Comparison of ENCODE assay signal across 24 cellular contexts in the genomic region with DNA sequence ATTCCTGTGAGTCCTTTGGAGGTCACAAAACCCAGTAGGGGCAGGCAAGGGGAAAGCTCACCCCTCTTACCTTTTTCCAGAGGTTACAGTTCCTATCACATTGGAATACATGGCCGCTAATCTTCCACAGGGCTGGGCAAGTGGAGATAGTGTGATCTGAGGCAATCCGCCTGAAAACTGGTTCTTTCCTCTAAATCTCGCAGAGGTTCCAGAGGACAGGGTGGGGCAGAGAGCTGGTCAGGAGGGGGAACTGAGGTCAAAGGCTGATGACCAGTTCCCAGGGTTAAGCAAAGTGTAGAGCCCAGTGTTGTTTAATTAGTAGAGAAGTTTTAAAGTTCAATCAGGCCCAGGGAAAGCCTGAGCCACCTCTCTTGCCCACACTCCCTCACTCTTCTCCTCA. TPM values are rescaled to one million over a fixed set of nuclear protein-coding genes. Genes with fewer than 3 reads are reported as not detected.
"Had no signal": no experiment of that assay in that cellular context is flagged by ENCODE, and none has a peak within 500 bp of the region (broad histone marks: within the 10 kb centered on the region; RNA-seq: fewer than 3 reads in every experiment).

Gene SERPINC1 (minus strand): TSS at position 179 of the 400 bp plus-strand sequence. CDS start 68 bp downstream, at position 111.

- H3K4me3 ChIP-seq: coronary artery, psoas muscle, sigmoid colon, skin epidermis, suprapubic skin, thyroid gland had no signal

- H3K27me3 Mint-ChIP-seq: naive B cell, type B pancreatic cell had no signal

- H3K36me3 ChIP-seq: sigmoid colon, suprapubic skin, thyroid gland had no signal

- H3K9me3 ChIP-seq: psoas muscle, sigmoid colon, suprapubic skin, thyroid gland had no signal

- H3K27ac ChIP-seq: coronary artery, foreskin keratinocyte, psoas muscle, sigmoid colon, skin epidermis, suprapubic skin, thyroid gland had no signal

- ATAC-seq: foreskin keratinocyte; left cardiac atrium; left ventricle myocardium superior; psoas muscle; stimulated activated naive CD8-positive, alpha-beta T cell treated with anti-CD3 and anti-CD28 coated beads, Interleukin-15, Interleukin-2, amounts not matched to agents 100 U/mL and 50 U/mL, for 24 hours had no signal

- DNase-seq: effector CD4-positive, alpha-beta T cell; endodermal cell; erythroblast; foreskin keratinocyte; kidney; left cardiac atrium; left ventricle myocardium superior; mesendoderm; naive B cell; psoas muscle; retina; sigmoid colon; stimulated activated CD4-positive, alpha-beta T cell treated with anti-CD3 and anti-CD28 coated beads, Interleukin-2, amount 100 ng/mL, for 24 hours; stimulated activated naive CD8-positive, alpha-beta T cell treated with anti-CD3 and anti-CD28 coated beads, Interleukin-15, Interleukin-2, amounts not matched to agents 100 U/mL and 50 U/mL, for 24 hours; thyroid gland had no signal

- H3K27me3 ChIP-seq: foreskin keratinocyte, sigmoid colon, suprapubic skin, thyroid gland had no signal

- H3K27ac Mint-ChIP-seq: endodermal cell, nephron, type B pancreatic cell had no signal

- FAIRE-seq: endothelial cell of umbilical vein, kidney, urothelium cell line had no signal

- H3K9me3 Mint-ChIP-seq: endodermal cell, naive B cell, nephron, type B pancreatic cell had no signal

- H3K4me1 ChIP-seq: foreskin keratinocyte, psoas muscle, sigmoid colon, suprapubic skin had no signal

- H3K4me1 Mint-ChIP-seq: endodermal cell, nephron had no signal

- H3K36me3 Mint-ChIP-seq: naive B cell, type B pancreatic cell had no signal

- H3K4me3 Mint-ChIP-seq: endodermal cell, nephron, type B pancreatic cell had no signal

RNA-seq across cellular contexts. Expression of gene SERPINC1, which starts in this region (rescaled TPM):
- total RNA-seq: dermis microvascular lymphatic vessel endothelial cell, endodermal cell, foreskin keratinocyte, lung microvascular endothelial cell, sigmoid colon, thyroid gland had no signal
